Comparison of ENCODE assay signal across 23 cellular contexts in genomic region chr16:48999508-48999907, GRCh38.
A peak's percentile ranks its signal among the peaks of the same experiment; 100 is the strongest.
DNase-seq lines count a peak whose midpoint lies in the region; FAIRE-seq and TF ChIP-seq lines count a peak whose summit lies in the region.
"Had no signal": no experiment of that assay in that cellular context is flagged by ENCODE, and none has a peak within 500 bp of the region (broad histone marks: within the 10 kb centered on the region; RNA-seq: fewer than 3 reads in every experiment).

No MANE protein-coding gene starts in this region.

- no peak for FAIRE-seq in H1 (lab: Jason Lieb, UNC)
- FAIRE-seq in D721Med (lab: Jason Lieb, UNC): no peak
- FAIRE-seq: GM12892 had no signal

- no peak overlapping the region for H2BK20ac ChIP-seq in H1 (ENCODE audit: low read length)

- H4K20me1 ChIP-seq in H1 (replicated peaks in 1 of 2; ENCODE audit: control insufficient read depth in 1 of 2, insufficient read depth in 2 of 2, low read length in 2 of 2): no peaks in the 10 kb centered on the region

- WGBS in H1 (ENCODE audit: extremely low coverage in 1 of 2, insufficient coverage in 1 of 2, insufficient read length in 1 of 2, insufficient replicate concordance in 2 of 2, low coverage in 1 of 2, low lambda C conversion rate in 2 of 2, missing lambda C conversion rate in 1 of 2), 2 experiments: 90% methylated on average over 5 of the region's 5 CpGs; no CpG with 5 or more reads in 1 of the 2 experiments

- no peak for TF ChIP-seq POLR2A in H1 (IDR thresholded peaks at IDR 0.05; ENCODE audit: control extremely low read depth in 1 of 2, low read depth in 2 of 2, low read length in 2 of 2)

- no peak overlapping the region for H2BK5ac ChIP-seq in H1 (ENCODE audit: low read depth, low read length)

- no peak overlapping the region for H3K4me3 Mint-ChIP-seq in nephron progenitor cell
- no peak overlapping the region for H3K4me3 Mint-ChIP-seq in activated naive CD4-positive, alpha-beta T cell treated with anti-CD3 and anti-CD28 coated beads for 36 hours
- H3K4me3 Mint-ChIP-seq: B cell; CD8-positive, alpha-beta memory T cell; H9 had no signal

- TF ChIP-seq EP300 in H1 (IDR thresholded peaks at IDR 0.05; ENCODE audit: borderline replicate concordance in 1 of 2, low read depth in 2 of 2, low read length in 2 of 2): no peak

- H3K36me3 ChIP-seq in H1 (ENCODE audit: control insufficient read depth in 2 of 4, insufficient read depth in 4 of 4, low read length in 3 of 4): no peaks in the 10 kb centered on the region
- H3K36me3 ChIP-seq in stomach smooth muscle (ENCODE audit: control insufficient read depth in 2 of 2, insufficient read depth in 2 of 2, low read length in 2 of 2): no peaks in the 10 kb centered on the region

- TF ChIP-seq CTCF in H1 (IDR thresholded peaks at IDR 0.05; ENCODE audit: control extremely low read depth in 1 of 3, insufficient read depth in 1 of 3, low read depth in 1 of 3, low read length in 3 of 3) (no peak), nephron progenitor cell (IDR thresholded peaks at IDR 0.05) (no peak), D721Med (IDR thresholded peaks at IDR 0.05; ENCODE audit: insufficient read depth, missing control alignments) (no peak)

- no peak overlapping the region for H2BK15ac ChIP-seq in H1 (ENCODE audit: low read length)

- H3K27me3 ChIP-seq in H1 (replicated peaks in 1 of 4; ENCODE audit: control insufficient read depth in 3 of 4, extremely low read depth in 1 of 4, insufficient read depth in 3 of 4, low read length in 3 of 4) (no peaks in the 10 kb centered on the region), stomach smooth muscle (ENCODE audit: control insufficient read depth in 1 of 2, insufficient read depth in 2 of 2, low read length in 2 of 2) (no peaks in the 10 kb centered on the region)

- H3K27me3 Mint-ChIP-seq in nephron progenitor cell (ENCODE audit: low read depth, poor library complexity): no peaks in the 10 kb centered on the region
- H3K27me3 Mint-ChIP-seq in activated naive CD4-positive, alpha-beta T cell treated with anti-CD3 and anti-CD28 coated beads for 36 hours (ENCODE audit: low read depth): no peaks in the 10 kb centered on the region
- H3K27me3 Mint-ChIP-seq: B cell had no signal

- no peaks in the 10 kb centered on the region for H3K36me3 Mint-ChIP-seq in nephron progenitor cell (ENCODE audit: low read depth)
- no peaks in the 10 kb centered on the region for H3K36me3 Mint-ChIP-seq in activated naive CD4-positive, alpha-beta T cell treated with anti-CD3 and anti-CD28 coated beads for 36 hours (ENCODE audit: low read depth)
- H3K36me3 Mint-ChIP-seq: CD8-positive, alpha-beta memory T cell had no signal

- H3K4me2 ChIP-seq in H1 (ENCODE audit: insufficient read depth in 1 of 2, low read depth in 2 of 2, low read length in 2 of 2): no peak overlapping the region

- H3K79me1 ChIP-seq in H1 (ENCODE audit: low read depth, low read length): no peaks in the 10 kb centered on the region

- H3K79me2 ChIP-seq in H1 (ENCODE audit: control insufficient read depth in 1 of 2, insufficient read depth in 2 of 2, low read length in 2 of 2): no peaks in the 10 kb centered on the region

- no peak overlapping the region for H2BK120ac ChIP-seq in H1 (replicated peaks; ENCODE audit: low read depth, low read length)

- peak overlapping the region; percentile 42 for H3K27ac Mint-ChIP-seq in nephron progenitor cell
- no peak overlapping the region for H3K27ac Mint-ChIP-seq in activated naive CD4-positive, alpha-beta T cell treated with anti-CD3 and anti-CD28 coated beads for 36 hours
- H3K27ac Mint-ChIP-seq: B cell; CD8-positive, alpha-beta memory T cell; H9 had no signal

- no peak overlapping the region for H3K23ac ChIP-seq in H1 (ENCODE audit: insufficient read length)

- no peak overlapping the region for H4K5ac ChIP-seq in H1 (ENCODE audit: insufficient read length, low read depth, low read length)

- H3K9ac ChIP-seq in H1 (replicated peaks in 1 of 4; ENCODE audit: extremely low read depth in 1 of 4, low read depth in 3 of 4, low read length in 3 of 4) (no peak overlapping the region), stomach smooth muscle (ENCODE audit: low read length in 2 of 2) (no peak overlapping the region)

- POLR2A ChIA-PET in H1 (lab: Charles Lee; ENCODE audit: partially characterized antibody): no interaction called here

- H3K9me3 ChIP-seq in H1 (ENCODE audit: insufficient read depth in 2 of 2, low read depth in 1 of 2, low read length in 1 of 2) (no peaks in the 10 kb centered on the region), stomach smooth muscle (ENCODE audit: control insufficient read depth in 2 of 2, low read length in 2 of 2) (no peaks in the 10 kb centered on the region)

- no peak overlapping the region for H4K91ac ChIP-seq in H1 (replicated peaks; ENCODE audit: insufficient read length, low read length)

- no peak for TF ChIP-seq RAD21 in H1 (IDR thresholded peaks at IDR 0.05 in 1 of 2, conservative IDR thresholded peaks at IDR 0.05 in 1 of 2; ENCODE audit: low read depth in 2 of 2, low read length in 2 of 2)

- H2AK5ac ChIP-seq in H1 (ENCODE audit: low read depth, low read length): no peak overlapping the region

- H3K4ac ChIP-seq in H1 (replicated peaks; ENCODE audit: insufficient read length, low read depth, low read length): no peak overlapping the region

- no peak overlapping the region for H4K8ac ChIP-seq in H1 (ENCODE audit: extremely low read depth, insufficient read depth, low read length)

- H3K4me1 ChIP-seq in H1 (replicated peaks in 1 of 4; ENCODE audit: control insufficient read depth in 3 of 4, insufficient read depth in 4 of 4, low read length in 3 of 4) (peaks cover 0 to 3% (median 0%) of the 10 kb centered on the region in 4 experiments; a peak in 3 of 7 replicates), stomach smooth muscle (ENCODE audit: control insufficient read depth, insufficient read depth, low read length) (peaks cover 18% of the 10 kb centered on the region)

- H3K56ac ChIP-seq in H1 (replicated peaks; ENCODE audit: insufficient read length, low read depth, low read length): no peak overlapping the region

- CTCF ChIA-PET in H1 (lab: Charles Lee; ENCODE audit: partially characterized antibody): interaction anchor here (0.9 to 2.1 kb wide), 11 partner anchors 9 to 350 kb away, joined by 3 to 7 read pairs (median 4); no protein-coding TSS in a partner anchor
- CTCF ChIA-PET in activated naive CD4-positive, alpha-beta T cell treated with anti-CD3 and anti-CD28 coated beads for 36 hours (lab: Charles Lee): no interaction called here

- 0 out of 2 replicates have a peak overlapping the region, but pooled peaks have one; percentile 46 for H2BK12ac ChIP-seq in H1 (ENCODE audit: low read depth, low read length)

- H3K18ac ChIP-seq in H1 (ENCODE audit: extremely low read depth, low read length): no peak overlapping the region

- no peak overlapping the region for H3K14ac ChIP-seq in H1 (ENCODE audit: insufficient read length)

- no peak overlapping the region for H3K27ac ChIP-seq in H1 (ENCODE audit: low read depth, low read length)
- peak overlapping the region; percentile 55 for H3K27ac ChIP-seq in stomach smooth muscle (ENCODE audit: low read length)
- H3K27ac ChIP-seq: 22Rv1, C4-2B had no signal

- DNase-seq in NCI-H748 (lab: John Stamatoyannopoulos, UW; ENCODE audit: unreplicated experiment) (peak; percentile 11), NCI-H748 treated with DMSO at 0.1 percent for 48 hours (lab: John Stamatoyannopoulos, UW) (no peak), H1 (ENCODE audit: low read depth in 1 of 2, low spot score in 2 of 2) (no peak), nephron progenitor cell (no peak), D721Med (ENCODE audit: insufficient read length, low spot score) (no peak), amniotic stem cell (lab: John Stamatoyannopoulos, UW) (no peak)
- DNase-seq in activated naive CD4-positive, alpha-beta T cell treated with anti-CD3 and anti-CD28 coated beads for 36 hours: no peak
- DNase-seq: CD8-positive, alpha-beta memory T cell; DMS79 treated with DMSO at 0.1 percent for 48 hours; H9; Karpas-422; NCI-H1092 treated with DMSO at 0.1 percent for 48 hours; NCI-H1436 treated with DMSO at 0.1 percent for 48 hours; NCI-H2029; NCI-H446; NCI-H524 treated with DMSO at 0.1 percent for 48 hours; RPMI8226; SHP77 had no signal

- no peaks in the 10 kb centered on the region for H3K9me3 Mint-ChIP-seq in nephron progenitor cell
- H3K9me3 Mint-ChIP-seq in activated naive CD4-positive, alpha-beta T cell treated with anti-CD3 and anti-CD28 coated beads for 36 hours: no peaks in the 10 kb centered on the region
- H3K9me3 Mint-ChIP-seq: H9 had no signal

- no peaks in the 10 kb centered on the region for H3K23me2 ChIP-seq in H1 (ENCODE audit: low read depth, low read length)

- no peak overlapping the region for H2AFZ ChIP-seq in H1 (ENCODE audit: low read length)

- H3K4me3 ChIP-seq in H1 (ENCODE audit: extremely low read depth in 1 of 4, insufficient read depth in 2 of 4, low read depth in 3 of 4, low read length in 4 of 4) (no peak overlapping the region), stomach smooth muscle (ENCODE audit: low read length in 2 of 2) (no peak overlapping the region)

- peaks cover 81% of the 10 kb centered on the region for H3K4me1 Mint-ChIP-seq in nephron progenitor cell
- H3K4me1 Mint-ChIP-seq in activated naive CD4-positive, alpha-beta T cell treated with anti-CD3 and anti-CD28 coated beads for 36 hours (ENCODE audit: low read depth): no peaks in the 10 kb centered on the region
- H3K4me1 Mint-ChIP-seq: B cell; CD8-positive, alpha-beta memory T cell had no signal

- intact Hi-C loops in activated naive CD4-positive, alpha-beta T cell treated with anti-CD3 and anti-CD28 coated beads for 36 hours (cut with micrococcal nuclease): no loop called here

TF ChIP-seq in H1, 55 proteins besides CTCF, POLR2A, EP300 and RAD21 (continues in another document):
- no peak for TF ChIP-seq NRF1 (IDR thresholded peaks at IDR 0.05; ENCODE audit: low read depth, low read length)
- TF ChIP-seq CHD1 (IDR thresholded peaks at IDR 0.05; ENCODE audit: low read depth, low read length): no peak
- TF ChIP-seq HDAC2 (IDR thresholded peaks at IDR 0.05; ENCODE audit: borderline replicate concordance in 1 of 2, low read depth in 2 of 2, low read length in 2 of 2): no peak
- TF ChIP-seq SIN3A (conservative IDR thresholded peaks at IDR 0.05 in 1 of 2, IDR thresholded peaks at IDR 0.05 in 1 of 2; ENCODE audit: low read depth in 1 of 2, low read length in 2 of 2): no peak
- TF ChIP-seq MAFK (IDR thresholded peaks at IDR 0.05; ENCODE audit: low read depth, low read length): no peak
- TF ChIP-seq CHD2 (IDR thresholded peaks at IDR 0.05; ENCODE audit: low read length): no peak
- no peak for TF ChIP-seq NANOG (IDR thresholded peaks at IDR 0.05; ENCODE audit: insufficient read depth, low read depth, low read length, poor library complexity, severe bottlenecking)
- no peak for TF ChIP-seq YY1 (IDR thresholded peaks at IDR 0.05; ENCODE audit: low read depth, low read length)
- no peak for TF ChIP-seq TEAD4 (IDR thresholded peaks at IDR 0.05; ENCODE audit: low read depth, low read length)
